Comparison of ENCODE assay signal across 17 cellular contexts in the genomic region with DNA sequence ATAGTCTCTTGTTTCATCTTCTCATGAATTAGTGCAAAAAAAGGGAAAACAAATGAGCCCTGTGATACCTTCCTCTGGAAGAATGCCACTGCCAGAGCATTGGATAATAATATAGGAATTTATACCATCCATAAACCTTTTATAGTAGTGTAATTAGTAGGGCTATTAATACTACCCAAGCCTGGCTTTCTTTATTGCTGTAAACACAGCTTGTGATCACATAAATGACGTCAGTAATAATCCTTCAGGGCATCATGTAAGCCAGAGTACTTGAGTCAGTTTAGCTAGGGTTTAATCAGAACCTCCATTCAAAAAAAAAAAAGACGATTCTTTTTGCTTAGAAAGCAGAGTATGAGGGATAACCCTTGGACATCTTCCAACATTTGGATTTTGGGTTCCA.
"Had no signal": no experiment of that assay in that cellular context is flagged by ENCODE, and none has a peak within 500 bp of the region (broad histone marks: within the 10 kb centered on the region; RNA-seq: fewer than 3 reads in every experiment).

No MANE protein-coding gene starts in this region.

- H3K9me3 ChIP-seq: gastrocnemius medialis, ovary had no signal

- H3K4me3 ChIP-seq: dorsolateral prefrontal cortex, gastrocnemius medialis, lower lobe of right lung, ovary, tibial nerve had no signal

- H3K4me1 ChIP-seq: gastrocnemius medialis, lower lobe of right lung, tibial nerve had no signal

- H3K36me3 ChIP-seq: gastrocnemius medialis, lower lobe of right lung, ovary had no signal

- H3K27ac ChIP-seq: dorsolateral prefrontal cortex, gastrocnemius medialis, lower lobe of right lung, ovary, tibial nerve had no signal

- DNase-seq: activated CD4-positive, alpha-beta T cell treated with anti-CD3 and anti-CD28 coated beads for 36 hours; activated CD4-positive, alpha-beta T cell treated with anti-CD3 and anti-CD28 coated beads, Interleukin-2, amount 50 U/mL, for 48 hours; activated naive CD4-positive, alpha-beta T cell; activated naive CD8-positive, alpha-beta T cell treated with anti-CD3 and anti-CD28 coated beads, Interleukin-2, amount 10 ng/mL, durations not matched to agents 7 days and 5 days; activated T-cell treated with anti-CD3 and anti-CD28 coated beads for 4 hours; amygdala; caudate nucleus; dorsolateral prefrontal cortex; gastrocnemius medialis; head of caudate nucleus; lower lobe of right lung; natural killer cell; ovary; stimulated activated CD4-positive, alpha-beta T cell treated with anti-CD3 and anti-CD28 coated beads, Interleukin-2, amount 100 ng/mL, for 24 hours had no signal

- FAIRE-seq: keratinocyte, urothelium cell line had no signal

- H3K27me3 ChIP-seq: dorsolateral prefrontal cortex, gastrocnemius medialis, ovary, tibial nerve had no signal
